ENCODE assay signal across 8 cellular contexts in the genomic region with DNA sequence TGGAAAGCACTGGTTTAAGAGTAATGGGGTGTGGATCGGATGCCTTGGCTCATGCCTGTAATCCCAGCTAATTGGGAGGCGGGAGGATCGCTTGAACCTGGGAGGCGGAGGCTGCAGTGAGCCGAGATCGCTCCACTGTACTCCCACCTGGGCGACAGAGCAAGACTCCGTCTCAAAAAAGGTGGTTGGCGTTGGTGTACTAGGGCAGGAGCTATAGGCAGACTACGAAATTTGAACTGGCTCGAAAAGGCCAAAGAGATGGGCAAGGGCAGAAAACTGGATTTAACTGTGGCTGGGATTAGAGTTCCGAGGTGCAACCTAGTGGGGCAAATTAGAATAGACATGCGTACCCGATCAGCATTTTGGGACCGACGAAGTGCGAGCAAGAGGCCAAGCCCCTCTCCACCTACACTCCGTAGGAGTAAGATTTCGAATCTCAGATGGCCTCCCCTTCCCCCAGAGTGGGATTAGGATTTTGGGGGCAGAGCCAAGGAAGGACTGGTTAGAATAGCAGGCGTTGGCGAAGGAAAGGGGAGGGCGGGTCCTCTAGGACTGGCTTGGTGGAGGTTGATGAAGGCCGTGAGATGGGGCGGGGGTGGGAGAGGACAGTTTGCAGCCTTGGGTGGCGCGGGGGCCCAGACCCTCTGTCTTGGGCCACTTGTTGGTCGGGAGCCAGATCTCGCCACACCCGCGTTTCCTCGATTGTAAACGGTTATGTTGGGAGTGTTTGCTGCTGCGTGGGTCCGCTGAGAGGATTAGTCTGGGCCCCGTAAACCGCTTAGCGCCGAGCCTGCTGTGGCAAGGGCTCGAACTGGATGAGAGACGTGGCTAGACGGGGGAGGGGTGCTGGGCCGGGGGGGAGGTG. TPM values are rescaled to one million over a fixed set of nuclear protein-coding genes. Genes with fewer than 3 reads are reported as not detected.
DNase-seq lines count a peak whose midpoint lies in the region; ATAC-seq and TF ChIP-seq lines count a peak whose summit lies in the region.

No MANE protein-coding gene starts in this region.

- no peaks in the 10 kb centered on the region for H3K27me3 ChIP-seq in HL-60 (ENCODE audit: insufficient read depth, poor library complexity, severe bottlenecking)
- peaks cover 8% of the 10 kb centered on the region for H3K27me3 ChIP-seq in iPS-15b (ENCODE audit: control insufficient read depth, insufficient read depth, low read length)
- no peaks in the 10 kb centered on the region for H3K27me3 ChIP-seq in smooth muscle cell (ENCODE audit: low read depth)

- peaks cover 24% of the 10 kb centered on the region for H4K20me1 ChIP-seq in smooth muscle cell (ENCODE audit: low read depth)

- peaks cover 26% of the 10 kb centered on the region for H3F3A ChIP-seq in smooth muscle cell (ENCODE audit: low read depth)

- H3K4me1 ChIP-seq in iPS-15b (ENCODE audit: control insufficient read depth, insufficient read depth, low read length) (peaks cover 3% of the 10 kb centered on the region), smooth muscle cell (ENCODE audit: low read depth) (peaks cover 19% of the 10 kb centered on the region)

- H3K4me1 Mint-ChIP-seq in activated naive CD8-positive, alpha-beta T cell treated with anti-CD3 and anti-CD28 coated beads, Interleukin-2, amount 50 U/mL, for 24 hours: peaks cover 17% of the 10 kb centered on the region

- ATAC-seq in activated naive CD8-positive, alpha-beta T cell treated with anti-CD3 and anti-CD28 coated beads, Interleukin-2, amount 50 U/mL, for 24 hours: no peak
- no peak for ATAC-seq in GM18870 (IDR thresholded peaks at IDR 0.05; ENCODE audit: unreplicated experiment)

- H3K9me3 ChIP-seq in iPS-15b (ENCODE audit: control insufficient read depth, insufficient read depth, low read length): no peaks in the 10 kb centered on the region
- no peaks in the 10 kb centered on the region for H3K9me3 ChIP-seq in smooth muscle cell (replicated peaks; ENCODE audit: low read depth)

- H3K27ac Mint-ChIP-seq in activated naive CD8-positive, alpha-beta T cell treated with anti-CD3 and anti-CD28 coated beads, Interleukin-2, amount 50 U/mL, for 24 hours: peak overlapping the region; percentile 46

- H3K79me2 ChIP-seq in smooth muscle cell (ENCODE audit: low read depth): no peaks in the 10 kb centered on the region

- H3K4me3 Mint-ChIP-seq in activated naive CD8-positive, alpha-beta T cell treated with anti-CD3 and anti-CD28 coated beads, Interleukin-2, amount 50 U/mL, for 24 hours: peak overlapping the region; percentile 83

- 22% methylated on average over 40 of the region's 42 CpGs for WGBS in smooth muscle cell (ENCODE audit: low lambda C conversion rate)

- H3K36me3 ChIP-seq in iPS-15b (ENCODE audit: control insufficient read depth, insufficient read depth, low read length) (peaks cover 22% of the 10 kb centered on the region), smooth muscle cell (ENCODE audit: low read depth) (no peaks in the 10 kb centered on the region)

- no peak for TF ChIP-seq CTCF in HL-60 (IDR thresholded peaks at IDR 0.05; ENCODE audit: insufficient read depth, low read length)
- TF ChIP-seq CTCF in smooth muscle cell (IDR thresholded peaks at IDR 0.05; ENCODE audit: borderline replicate concordance, insufficient read depth, poor library complexity, severe bottlenecking): no peak

- H3K4me3 ChIP-seq in HL-60 (replicated peaks; ENCODE audit: insufficient read depth, low read length) (peak overlapping the region; percentile 57), iPS-15b (ENCODE audit: low read depth, low read length) (peak overlapping the region; percentile 93), smooth muscle cell (peak overlapping the region; percentile 76)

- peak overlapping the region; percentile 96 for H3K4me2 ChIP-seq in smooth muscle cell

- no peak overlapping the region for H2AFZ ChIP-seq in smooth muscle cell (ENCODE audit: low read depth)

- no peaks in the 10 kb centered on the region for H3K27me3 Mint-ChIP-seq in activated naive CD8-positive, alpha-beta T cell treated with anti-CD3 and anti-CD28 coated beads, Interleukin-2, amount 50 U/mL, for 24 hours

- DNase-seq in CMK (ENCODE audit: low read depth): peak; percentile 61
- peak in 1 of 2 experiments; percentile 57 for DNase-seq in HL-60 (ENCODE audit: low read depth in 1 of 2, low spot score in 1 of 2)
- peak; percentile 61 for DNase-seq in activated naive CD8-positive, alpha-beta T cell treated with anti-CD3 and anti-CD28 coated beads, Interleukin-2, amount 50 U/mL, for 24 hours
- no peak for DNase-seq in smooth muscle cell (lab: John Stamatoyannopoulos, UW; ENCODE audit: unreplicated experiment)
- no peak for DNase-seq in NCI-H1694 treated with DMSO at 0.1 percent for 48 hours (lab: John Stamatoyannopoulos, UW)
- no peak for DNase-seq in NCI-H1417 treated with DMSO at 0.1 percent for 48 hours (lab: John Stamatoyannopoulos, UW)

- H3K27ac ChIP-seq in HL-60 (replicated peaks) (peak overlapping the region; percentile 96), smooth muscle cell (ENCODE audit: low read depth) (peak overlapping the region; percentile 96)

- H3K36me3 Mint-ChIP-seq in activated naive CD8-positive, alpha-beta T cell treated with anti-CD3 and anti-CD28 coated beads, Interleukin-2, amount 50 U/mL, for 24 hours (ENCODE audit: low read depth): peaks cover 9% of the 10 kb centered on the region

- H3K9ac ChIP-seq in iPS-15b (ENCODE audit: low read depth, low read length) (peak overlapping the region; percentile 81), smooth muscle cell (ENCODE audit: low read depth) (peak overlapping the region; percentile 89)

- no peaks in the 10 kb centered on the region for H3K9me3 Mint-ChIP-seq in activated naive CD8-positive, alpha-beta T cell treated with anti-CD3 and anti-CD28 coated beads, Interleukin-2, amount 50 U/mL, for 24 hours

RNA-seq across cellular contexts. Expression of a gene that starts 2.0 kb away (rescaled TPM):
- 7.2 and 8.0 TPM in 2 replicates for total RNA-seq in smooth muscle cell
- polyA plus RNA-seq in smooth muscle cell: 29.7 and 31.5 TPM in 2 replicates

RNA-seq across cellular contexts. Expression of a gene that starts 16.4 kb away (rescaled TPM):
- total RNA-seq in smooth muscle cell: 4.7 and 6.4 TPM in 2 replicates
- polyA plus RNA-seq in smooth muscle cell: 12.7 and 29.5 TPM in 2 replicates

RNA-seq across cellular contexts. Expression of a gene that starts 37.0 kb away (rescaled TPM):
- total RNA-seq in smooth muscle cell: 0.49 and 1.6 TPM in 2 replicates
- polyA plus RNA-seq in smooth muscle cell: 0.48 and 1.1 TPM in 2 replicates

RNA-seq across cellular contexts. Expression of a gene that starts 41.7 kb away (rescaled TPM):
- 8.2 and 10.2 TPM in 2 replicates for total RNA-seq in smooth muscle cell
- polyA plus RNA-seq in smooth muscle cell: 28.2 and 29.9 TPM in 2 replicates

RNA-seq across cellular contexts. Expression of a gene that starts 59.3 kb away (rescaled TPM):
- 0.09 and 0.49 TPM in 2 replicates for total RNA-seq in smooth muscle cell
- not detected in 2 replicates for polyA plus RNA-seq in smooth muscle cell

Comparison
In these comparisons a context has a peak if more than half of its experiments do, and no peak if none do; other contexts are left out.
1. DNase-seq: peak in CMK (single experiment) and activated naive CD8-positive, alpha-beta T cell treated with anti-CD3 and anti-CD28 coated beads, Interleukin-2, amount 50 U/mL, for 24 hours (single experiment); none in smooth muscle cell (single experiment), NCI-H1694 treated with DMSO at 0.1 percent for 48 hours (single experiment) and NCI-H1417 treated with DMSO at 0.1 percent for 48 hours (single experiment).
2. Peak in every context shown above with its lines, with median percentiles within 50 percentile points of each other: H3K4me3 ChIP-seq.